10 cellular contexts compared by ENCODE assay signal in the genomic region with DNA sequence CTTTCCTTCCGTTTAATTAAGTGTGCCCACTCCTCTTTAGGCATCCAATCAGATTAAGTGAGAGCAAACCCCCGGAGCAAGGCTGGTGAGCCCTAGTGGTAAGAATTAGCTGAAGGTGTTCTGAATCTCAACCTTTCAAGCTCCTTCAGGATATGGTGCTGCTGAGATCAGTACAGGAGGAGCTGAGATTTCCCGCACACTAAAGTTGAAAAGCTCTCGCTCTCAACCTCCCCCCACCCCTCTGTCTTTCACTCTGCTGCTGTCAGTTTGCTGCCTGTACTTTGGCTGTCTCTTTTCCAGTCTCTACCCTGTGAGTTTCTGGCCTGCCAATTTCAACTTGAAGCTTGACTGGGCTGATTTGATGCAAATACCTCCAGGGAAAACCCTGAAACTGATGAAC. TPM values are rescaled to one million over a fixed set of nuclear protein-coding genes. Genes with fewer than 3 reads are reported as not detected.
DNase-seq lines count a peak whose midpoint lies in the region; ATAC-seq and TF ChIP-seq lines count a peak whose summit lies in the region.
"Had no signal": no experiment of that assay in that cellular context is flagged by ENCODE, and none has a peak within 500 bp of the region (broad histone marks: within the 10 kb centered on the region; RNA-seq: fewer than 3 reads in every experiment).

No MANE protein-coding gene starts in this region.

- peaks cover 20% of the 10 kb centered on the region for H3K27me3 ChIP-seq in HUES64 (ENCODE audit: insufficient read depth, low read length)

- DNase-seq in choroid plexus epithelial cell (ENCODE audit: low read depth) (no peak), left kidney (ENCODE audit: low read depth, low spot score) (peak; percentile 66), NCI-H1417 (lab: John Stamatoyannopoulos, UW) (no peak), NCI-H187 (lab: John Stamatoyannopoulos, UW) (no peak), T-helper 9 cell (no peak)
- DNase-seq in stimulated activated effector memory CD8-positive, alpha-beta T cell treated with anti-CD3 and anti-CD28 coated beads, Interleukin-12 subunit alpha, Interleukin-12 subunit beta, amount 100 ng/mL, for 72 hours (ENCODE audit: low spot score in 2 of 2) = no peak
- DNase-seq: activated CD4-positive, alpha-beta T cell treated with anti-CD3 and anti-CD28 coated beads for 1 hour; stimulated activated CD4-positive, alpha-beta T cell treated with anti-CD3 and anti-CD28 coated beads, Interleukin-15, amount 100 ng/mL, for 24 hours had no signal

- 19% methylated on average over 4 of the region's 4 CpGs for WGBS in HUES64

- no peak for ATAC-seq in stimulated activated effector memory CD8-positive, alpha-beta T cell treated with anti-CD3 and anti-CD28 coated beads, Interleukin-12 subunit alpha, Interleukin-12 subunit beta, amount 100 ng/mL, for 72 hours
- no peak for ATAC-seq in HG03354 (IDR thresholded peaks at IDR 0.05; ENCODE audit: poor library complexity, severe bottlenecking, unreplicated experiment)

- no peaks in the 10 kb centered on the region for H3K9me3 Mint-ChIP-seq in stimulated activated effector memory CD8-positive, alpha-beta T cell treated with anti-CD3 and anti-CD28 coated beads, Interleukin-12 subunit alpha, Interleukin-12 subunit beta, amount 100 ng/mL, for 72 hours

- H3K27ac ChIP-seq in HUES64 (ENCODE audit: low read depth, low read length) = peak overlapping the region; percentile 12; the same call in 1 of the 2 replicates

- peaks cover 73% of the 10 kb centered on the region for H3K36me3 Mint-ChIP-seq in stimulated activated effector memory CD8-positive, alpha-beta T cell treated with anti-CD3 and anti-CD28 coated beads, Interleukin-12 subunit alpha, Interleukin-12 subunit beta, amount 100 ng/mL, for 72 hours

- peak; percentile 42 for TF ChIP-seq CTCF in choroid plexus epithelial cell (conservative IDR thresholded peaks at IDR 0.05; ENCODE audit: low read depth, low read length)

- peaks cover 59% of the 10 kb centered on the region for H3K4me1 Mint-ChIP-seq in stimulated activated effector memory CD8-positive, alpha-beta T cell treated with anti-CD3 and anti-CD28 coated beads, Interleukin-12 subunit alpha, Interleukin-12 subunit beta, amount 100 ng/mL, for 72 hours

- H3K4me3 ChIP-seq in HUES64 (ENCODE audit: low read length) (peak overlapping the region; percentile 12; the same call in 1 of the 2 replicates), choroid plexus epithelial cell (ENCODE audit: low read depth, low read length) (no peak overlapping the region)

- no peak overlapping the region for H3K9ac ChIP-seq in HUES64 (ENCODE audit: low read depth, low read length)

- H3K9me3 ChIP-seq in HUES64 (ENCODE audit: insufficient read depth, low read depth, low read length) = no peaks in the 10 kb centered on the region

- no peak overlapping the region for H3K27ac Mint-ChIP-seq in stimulated activated effector memory CD8-positive, alpha-beta T cell treated with anti-CD3 and anti-CD28 coated beads, Interleukin-12 subunit alpha, Interleukin-12 subunit beta, amount 100 ng/mL, for 72 hours

- peaks cover 84% of the 10 kb centered on the region for H3K4me1 ChIP-seq in HUES64 (ENCODE audit: insufficient read depth, low read length)

- H3K36me3 ChIP-seq in HUES64 (ENCODE audit: insufficient read depth, low read length) = no peaks in the 10 kb centered on the region

- H3K4me3 Mint-ChIP-seq in stimulated activated effector memory CD8-positive, alpha-beta T cell treated with anti-CD3 and anti-CD28 coated beads, Interleukin-12 subunit alpha, Interleukin-12 subunit beta, amount 100 ng/mL, for 72 hours = peak overlapping the region; percentile 57

RNA-seq across cellular contexts. Expression of gene ZEB2, which starts 15.7 kb away (rescaled TPM):
- polyA plus RNA-seq in HUES64 (2013, experiment 1 of 2) = 16.7 TPM
- polyA plus RNA-seq in HUES64 (2013, experiment 2 of 2) = 24.0 TPM
